In genomic region chr11:47083913-47084312, GRCh38 we compare ENCODE assay signal across 1 cellular context.
TF ChIP-seq lines count a peak whose summit lies in the region.

No MANE protein-coding gene starts in this region.

TF ChIP-seq in IMR-90, 13 proteins besides CTCF, POLR2A, EP300 and RAD21 (continued from another document):
- TF ChIP-seq CEBPB (IDR thresholded peaks at IDR 0.05; ENCODE audit: low read depth, low read length), result peak; percentile 87
- TF ChIP-seq FOS (IDR thresholded peaks at IDR 0.05; ENCODE audit: low read depth, low read length), result peak; percentile 34; the same call in 1 of the 2 replicates
